9 cellular contexts compared by ENCODE assay signal in the genomic region with DNA sequence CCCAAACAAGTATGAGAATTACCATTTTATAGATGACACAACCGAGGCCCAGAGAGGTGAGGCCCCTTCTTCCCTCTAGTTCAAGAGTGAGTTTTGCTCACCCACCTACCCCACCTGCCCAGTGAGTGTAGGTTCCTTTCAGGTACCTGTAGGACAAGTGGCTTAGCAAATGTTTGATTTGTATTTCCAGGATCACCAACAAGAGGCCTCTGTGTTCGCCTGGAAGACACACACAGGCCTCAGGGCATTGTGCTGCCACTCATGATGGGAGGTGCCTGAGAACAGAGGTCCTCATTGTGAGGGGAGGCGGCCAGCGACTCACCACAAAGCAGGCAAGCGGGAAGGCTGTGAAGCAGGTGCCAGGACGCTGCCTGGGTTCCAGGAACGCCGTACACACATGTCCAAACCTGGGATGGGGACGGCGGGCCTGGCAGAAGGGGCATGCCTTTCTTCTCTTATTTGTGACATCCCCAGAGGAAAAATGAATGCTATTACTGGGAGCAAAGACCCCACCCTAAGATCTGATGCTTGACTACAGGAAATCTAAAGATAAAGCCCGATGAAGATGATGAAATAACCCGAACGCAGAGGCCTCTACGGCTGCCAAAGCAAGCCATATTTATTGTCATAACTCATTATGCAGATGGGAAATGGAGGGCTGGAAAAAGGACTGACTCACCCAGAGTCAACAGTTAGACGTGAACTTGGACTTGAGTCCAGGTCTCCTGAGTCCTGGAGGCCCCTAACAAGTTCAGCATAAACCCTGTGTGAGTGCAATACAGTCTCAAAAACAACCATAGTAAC.
DNase-seq lines count a peak whose midpoint lies in the region; ATAC-seq, FAIRE-seq and TF ChIP-seq lines count a peak whose summit lies in the region.
"Had no signal": no experiment of that assay in that cellular context is flagged by ENCODE, and none has a peak within 500 bp of the region (broad histone marks: within the 10 kb centered on the region; RNA-seq: fewer than 3 reads in every experiment).

No MANE protein-coding gene starts in this region.

- H3K36me3 ChIP-seq in BLaER1 treated with 17β-estradiol and CSF1 and Interleukin-3, amounts not matched to agents 10 nM and 100 nM: no peaks in the 10 kb centered on the region; a peak in 1 of 22 replicates
- peaks cover 16 to 63% of the 10 kb centered on the region in 2 experiments for H3K36me3 ChIP-seq in HepG2 (replicated peaks in 1 of 2; ENCODE audit: control insufficient read depth in 1 of 2, insufficient read depth in 2 of 2, low read length in 2 of 2)
- H3K36me3 ChIP-seq in aorta (ENCODE audit: control insufficient read depth in 1 of 2, insufficient read depth in 2 of 2, low read length in 1 of 2): no peaks in the 10 kb centered on the region

- CTCF ChIA-PET in HepG2 (lab: Yijun Ruan, JAX; ENCODE audit: low intra/inter-chr PET ratio, low total read pairs): no interaction called here

- 8% methylated on average over 14 of the region's 15 CpGs for WGBS in HepG2 (ENCODE audit: low lambda C conversion rate)
- 12 to 17% methylated on average over 15 of the region's 15 CpGs for WGBS in aorta, 2 donors

- peak; percentile 28 for FAIRE-seq in HepG2 (lab: Jason Lieb, UNC)
- FAIRE-seq: GM18507 had no signal

- H3K4me1 ChIP-seq in BLaER1 treated with 17β-estradiol and CSF1 and Interleukin-3, amounts not matched to agents 10 nM and 100 nM: peaks cover 11 to 42% (median 22%) of the 10 kb centered on the region in 10 experiments
- peaks cover 78% of the 10 kb centered on the region for H3K4me1 ChIP-seq in HepG2 (ENCODE audit: insufficient read depth, low read length)
- peaks cover 2 to 3% of the 10 kb centered on the region in 2 donors for H3K4me1 ChIP-seq in aorta (ENCODE audit: control insufficient read depth in 1 of 2, insufficient read depth in 2 of 2, low read length in 2 of 2)

- peak; percentile 21; the same call in 1 of the 2 replicates for TF ChIP-seq CTCF in HepG2 (CRISPR knock-in tag; IDR thresholded peaks at IDR 0.05)

- intact Hi-C loops in HepG2 (cut with micrococcal nuclease; ENCODE audit: unreplicated experiment) (loop anchor here (2.0 kb wide), 1 partner anchor 99 kb away; no protein-coding TSS in a partner anchor), aorta (cut with DNase I) (loop anchor here in 1 of 2 donors (5.0 to 10.0 kb wide), 2 partner anchors 61 to 103 kb away; a partner anchor contains a TSS)

- H2AFZ ChIP-seq in HepG2 (ENCODE audit: low read length): no peak overlapping the region

- H3K27me3 ChIP-seq in BLaER1 treated with 17β-estradiol and CSF1 and Interleukin-3, amounts not matched to agents 10 nM and 100 nM: no peaks in the 10 kb centered on the region
- H3K27me3 ChIP-seq in HepG2 (ENCODE audit: control insufficient read depth in 1 of 2, insufficient read depth in 2 of 2, low read length in 2 of 2) (no peaks in the 10 kb centered on the region), aorta (ENCODE audit: control insufficient read depth in 1 of 2, insufficient read depth in 2 of 2, low read length in 1 of 2) (no peaks in the 10 kb centered on the region)

- peaks cover 21% of the 10 kb centered on the region for H3K79me2 ChIP-seq in HepG2 (ENCODE audit: insufficient read depth, low read length)

- ATAC-seq in HepG2 (peak; percentile 83), aorta (ENCODE audit: low FRiP score) (peak; percentile 81), GM21786 (IDR thresholded peaks at IDR 0.05; ENCODE audit: unreplicated experiment) (no peak), GM18498 (IDR thresholded peaks at IDR 0.05; ENCODE audit: unreplicated experiment) (no peak)

- H3K27ac ChIP-seq in BLaER1 treated with 17β-estradiol and CSF1 and Interleukin-3, amounts not matched to agents 10 nM and 100 nM: no peak overlapping the region
- H3K27ac ChIP-seq in HepG2 (ENCODE audit: extremely low read length, insufficient read depth, low read length) (peak overlapping the region; percentile 65), aorta (ENCODE audit: low read depth in 1 of 2, low read length in 2 of 2) (peak overlapping the region; percentile 87 to 94)

- peaks cover 0 to 13% (median 0%) of the 10 kb centered on the region in 11 experiments; a peak in 2 of 22 replicates for H4K20me1 ChIP-seq in BLaER1 treated with 17β-estradiol and CSF1 and Interleukin-3, amounts not matched to agents 10 nM and 100 nM
- peaks cover 46% of the 10 kb centered on the region for H4K20me1 ChIP-seq in HepG2 (ENCODE audit: insufficient read depth, low read length)

- TSS peak; percentile 99 for BruUV-seq in HepG2 (replicated peaks; lab: Mats Ljungman, UMichigan)

- no peaks in the 10 kb centered on the region for H3K9me3 ChIP-seq in BLaER1 treated with 17β-estradiol and CSF1 and Interleukin-3, amounts not matched to agents 10 nM and 100 nM (replicated peaks in 1 of 11)
- H3K9me3 ChIP-seq in HepG2 (ENCODE audit: low read length): no peaks in the 10 kb centered on the region
- H3K9me3 ChIP-seq in aorta (ENCODE audit: control insufficient read depth, low read length): no peaks in the 10 kb centered on the region

- POLR2A ChIA-PET in HepG2 (lab: Yijun Ruan, JAX): interaction anchor here (0.7 to 1.0 kb wide), 3 partner anchors 56 to 83 kb away, joined by 3 to 5 read pairs (median 5); no protein-coding TSS in a partner anchor

- H3K4me2 ChIP-seq in BLaER1 treated with 17β-estradiol and CSF1 and Interleukin-3, amounts not matched to agents 10 nM and 100 nM: peak overlapping the region in 9 of 11 experiments; percentile 12 to 57 (median 40); a peak in 12 of 22 replicates
- peak overlapping the region; percentile 58 for H3K4me2 ChIP-seq in HepG2 (ENCODE audit: low read depth, low read length)

- 0 out of 22 replicates have a peak overlapping the region, but pooled peaks of 1 of the 11 experiments have one; percentile 4 for H3K9ac ChIP-seq in BLaER1 treated with 17β-estradiol and CSF1 and Interleukin-3, amounts not matched to agents 10 nM and 100 nM
- peak overlapping the region; percentile 38 for H3K9ac ChIP-seq in HepG2 (ENCODE audit: insufficient read depth, low read depth, low read length)

- no peak overlapping the region for H3K4me3 ChIP-seq in BLaER1 treated with 17β-estradiol and CSF1 and Interleukin-3, amounts not matched to agents 10 nM and 100 nM
- H3K4me3 ChIP-seq in HepG2 (replicated peaks in 1 of 3; ENCODE audit: insufficient read depth in 1 of 3, low read depth in 2 of 3, low read length in 3 of 3) (peak overlapping the region in 1 of 3 experiments; percentile 42; a peak in 2 of 6 replicates), aorta (ENCODE audit: low read length in 2 of 2) (no peak overlapping the region)

- TF ChIP-seq EP300 in HepG2 (IDR thresholded peaks at IDR 0.05; ENCODE audit: low read depth in 2 of 2, low read length in 2 of 2) (peak in 1 of 2 experiments; percentile 56; a peak in 2 of 4 replicates), HepG2 (CRISPR knock-in tag; IDR thresholded peaks at IDR 0.05; ENCODE audit: borderline replicate concordance) (peak; percentile 85)

- DNase-seq in NCI-H2107 treated with DMSO at 0.1 percent for 48 hours (lab: John Stamatoyannopoulos, UW; ENCODE audit: unreplicated experiment) (peak; percentile 26), brain pericyte (ENCODE audit: low read depth, low spot score) (peak; percentile 89), HepG2 (ENCODE audit: low spot score) (peak; percentile 94), aorta (peak; percentile 87 to 90), germinal center (ENCODE audit: low spot score) (no peak)

- TF ChIP-seq POLR2A in HepG2 (IDR thresholded peaks at IDR 0.05; ENCODE audit: insufficient read depth in 1 of 2, low read depth in 2 of 2, low read length in 2 of 2): no peak

- in situ Hi-C loops in HepG2 (cut with HindIII; ENCODE audit: extremely low pct_ligation_motif_present, low pct_unique_long_range_greater_than_20kb): loop anchor here (5.0 kb wide), 2 partner anchors 43 to 103 kb away; a partner anchor contains a TSS

- no peak for TF ChIP-seq RAD21 in HepG2 (CRISPR knock-in tag; IDR thresholded peaks at IDR 0.05)

TF ChIP-seq in HepG2, 621 proteins besides CTCF, POLR2A, EP300 and RAD21 (continues in another document):
- TF ChIP-seq BRD4 (CRISPR knock-in tag; IDR thresholded peaks at IDR 0.05): no peak
- no peak for TF ChIP-seq ZNF550 (CRISPR knock-in tag; IDR thresholded peaks at IDR 0.05; ENCODE audit: borderline replicate concordance)
- TF ChIP-seq, protein P1, sequence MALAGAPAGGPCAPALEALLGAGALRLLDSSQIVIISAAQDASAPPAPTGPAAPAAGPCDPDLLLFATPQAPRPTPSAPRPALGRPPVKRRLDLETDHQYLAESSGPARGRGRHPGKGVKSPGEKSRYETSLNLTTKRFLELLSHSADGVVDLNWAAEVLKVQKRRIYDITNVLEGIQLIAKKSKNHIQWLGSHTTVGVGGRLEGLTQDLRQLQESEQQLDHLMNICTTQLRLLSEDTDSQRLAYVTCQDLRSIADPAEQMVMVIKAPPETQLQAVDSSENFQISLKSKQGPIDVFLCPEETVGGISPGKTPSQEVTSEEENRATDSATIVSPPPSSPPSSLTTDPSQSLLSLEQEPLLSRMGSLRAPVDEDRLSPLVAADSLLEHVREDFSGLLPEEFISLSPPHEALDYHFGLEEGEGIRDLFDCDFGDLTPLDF (CRISPR knock-in tag; IDR thresholded peaks at IDR 0.05): no peak
- 0 out of 2 replicates have a peak, but pooled peaks have one; percentile 16 for TF ChIP-seq ZMYM3 (CRISPR knock-in tag; IDR thresholded peaks at IDR 0.05)
- no peak for TF ChIP-seq ZNF34 (CRISPR knock-in tag; IDR thresholded peaks at IDR 0.05; ENCODE audit: borderline replicate concordance)
- peak; percentile 78 for TF ChIP-seq FOSL1 (CRISPR knock-in tag; IDR thresholded peaks at IDR 0.05; ENCODE audit: borderline replicate concordance)
- peak; percentile 93 for TF ChIP-seq NCOA2 (CRISPR knock-in tag; IDR thresholded peaks at IDR 0.05)
- TF ChIP-seq, protein P2, sequence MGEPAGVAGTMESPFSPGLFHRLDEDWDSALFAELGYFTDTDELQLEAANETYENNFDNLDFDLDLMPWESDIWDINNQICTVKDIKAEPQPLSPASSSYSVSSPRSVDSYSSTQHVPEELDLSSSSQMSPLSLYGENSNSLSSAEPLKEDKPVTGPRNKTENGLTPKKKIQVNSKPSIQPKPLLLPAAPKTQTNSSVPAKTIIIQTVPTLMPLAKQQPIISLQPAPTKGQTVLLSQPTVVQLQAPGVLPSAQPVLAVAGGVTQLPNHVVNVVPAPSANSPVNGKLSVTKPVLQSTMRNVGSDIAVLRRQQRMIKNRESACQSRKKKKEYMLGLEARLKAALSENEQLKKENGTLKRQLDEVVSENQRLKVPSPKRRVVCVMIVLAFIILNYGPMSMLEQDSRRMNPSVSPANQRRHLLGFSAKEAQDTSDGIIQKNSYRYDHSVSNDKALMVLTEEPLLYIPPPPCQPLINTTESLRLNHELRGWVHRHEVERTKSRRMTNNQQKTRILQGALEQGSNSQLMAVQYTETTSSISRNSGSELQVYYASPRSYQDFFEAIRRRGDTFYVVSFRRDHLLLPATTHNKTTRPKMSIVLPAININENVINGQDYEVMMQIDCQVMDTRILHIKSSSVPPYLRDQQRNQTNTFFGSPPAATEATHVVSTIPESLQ (CRISPR knock-in tag; conservative IDR thresholded peaks at IDR 0.05): no peak
- peak; percentile 49; the same call in 1 of the 2 replicates for TF ChIP-seq ZNF768 (CRISPR knock-in tag; IDR thresholded peaks at IDR 0.05)
- no peak for TF ChIP-seq ZNF644 (CRISPR knock-in tag; IDR thresholded peaks at IDR 0.05; ENCODE audit: low read depth)
- peak; percentile 63 for TF ChIP-seq SAP130 (CRISPR knock-in tag; IDR thresholded peaks at IDR 0.05; ENCODE audit: low read depth)

Comparison
In these comparisons a context has a peak if more than half of its experiments do, and no peak if none do; other contexts are left out.
1. H3K27ac ChIP-seq: peak in HepG2 (single experiment) and aorta (2 of 2); none in BLaER1 treated with 17β-estradiol and CSF1 and Interleukin-3, amounts not matched to agents 10 nM and 100 nM (0 of 11).
2. ATAC-seq: peak in HepG2 (single experiment) and aorta (single experiment); none in GM21786 (single experiment) and GM18498 (single experiment).